In the genomic region with DNA sequence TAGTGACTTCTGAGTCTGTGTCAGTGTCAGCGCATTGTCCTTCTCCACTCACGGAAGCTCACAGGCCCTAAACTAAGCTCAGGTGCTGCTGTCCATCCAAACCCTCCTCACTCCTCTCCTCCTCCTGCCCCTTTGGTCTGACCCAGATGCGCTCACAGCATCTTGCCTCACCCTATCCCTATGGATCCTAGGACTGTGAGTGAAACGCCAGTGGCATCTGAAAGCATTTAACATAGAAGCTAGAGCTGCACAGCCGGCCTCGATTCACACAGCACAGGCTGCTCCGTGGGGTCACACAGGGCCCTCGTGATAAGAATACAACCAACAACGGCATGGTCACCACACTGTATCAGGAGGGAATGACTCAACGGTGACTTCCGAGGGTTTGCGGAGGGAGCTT, we compare ENCODE assay signal across 4 cellular contexts.
"Had no signal": no experiment of that assay in that cellular context is flagged by ENCODE, and none has a peak within 500 bp of the region (broad histone marks: within the 10 kb centered on the region; RNA-seq: fewer than 3 reads in every experiment).

No MANE protein-coding gene starts in this region.

- DNase-seq: GM23248, H9, HCEC 1CT, IMR-90 had no signal

- H3K4me3 ChIP-seq: GM23248 had no signal

- H3K9ac ChIP-seq: GM23248 had no signal

- H3K27ac ChIP-seq: GM23248 had no signal

- H2AFZ ChIP-seq: GM23248 had no signal
